Comparison of ENCODE assay signal across 1 cellular context in genomic region chr5:138464388-138465287, GRCh38.
A peak's percentile ranks its signal among the peaks of the same experiment; 100 is the strongest.
TF ChIP-seq lines count a peak whose summit lies in the region.

No MANE protein-coding gene starts in this region.

TF ChIP-seq in HepG2, 621 proteins besides CTCF, POLR2A, EP300 and RAD21 (continued from another document and continues in another):
- TF ChIP-seq PRDM10 (CRISPR knock-in tag; IDR thresholded peaks at IDR 0.05; ENCODE audit: low read depth) (no peak), SNAPC2 (CRISPR knock-in tag; IDR thresholded peaks at IDR 0.05) (no peak), ZNF547 (CRISPR knock-in tag; IDR thresholded peaks at IDR 0.05) (0 out of 2 replicates have a peak, but pooled peaks have one; percentile 13), ZNF17 (CRISPR knock-in tag; IDR thresholded peaks at IDR 0.05) (no peak), CENPBD1 (CRISPR knock-in tag; IDR thresholded peaks at IDR 0.05; ENCODE audit: borderline replicate concordance, low read depth) (no peak), SAFB2 (CRISPR knock-in tag; IDR thresholded peaks at IDR 0.05; ENCODE audit: borderline replicate concordance, low read depth) (no peak; the same call in 1 of the 2 replicates), MAFK (conservative IDR thresholded peaks at IDR 0.05 in 1 of 2, IDR thresholded peaks at IDR 0.05 in 1 of 2; ENCODE audit: low read length in 2 of 2) (no peak), ARID2 (CRISPR knock-in tag; IDR thresholded peaks at IDR 0.05; ENCODE audit: borderline replicate concordance) (no peak), SPEN (CRISPR knock-in tag; IDR thresholded peaks at IDR 0.05; ENCODE audit: low read depth) (peak; percentile 54; the same call in 1 of the 2 replicates), ZNF839 (CRISPR knock-in tag; IDR thresholded peaks at IDR 0.05; ENCODE audit: borderline replicate concordance) (no peak), ZNF773 (CRISPR knock-in tag; IDR thresholded peaks at IDR 0.05; ENCODE audit: borderline replicate concordance) (no peak), NR3C1 (CRISPR knock-in tag; IDR thresholded peaks at IDR 0.05) (no peak), REST (IDR thresholded peaks at IDR 0.05; ENCODE audit: borderline replicate concordance in 1 of 2, low read depth in 1 of 2, low read length in 2 of 2) (no peak; a peak in 1 of 4 replicates), CENPX (CRISPR knock-in tag; IDR thresholded peaks at IDR 0.05) (no peak), FOXA1 (IDR thresholded peaks at IDR 0.05) (no peak), FOXA1 (CRISPR knock-in tag; IDR thresholded peaks at IDR 0.05) (no peak), DPF2 (CRISPR knock-in tag; IDR thresholded peaks at IDR 0.05; ENCODE audit: borderline replicate concordance, low read depth) (no peak), ZNF772 (CRISPR knock-in tag; IDR thresholded peaks at IDR 0.05) (peak; percentile 23; the same call in 1 of the 2 replicates), JUN (CRISPR knock-in tag; IDR thresholded peaks at IDR 0.05) (no peak), ZNF343 (CRISPR knock-in tag; IDR thresholded peaks at IDR 0.05) (0 out of 2 replicates have a peak, but pooled peaks have one; percentile 9), CHD2 (IDR thresholded peaks at IDR 0.05; ENCODE audit: low read depth, low read length) (peak; percentile 92), ZNF333 (CRISPR knock-in tag; IDR thresholded peaks at IDR 0.05; ENCODE audit: borderline replicate concordance) (0 out of 2 replicates have a peak, but pooled peaks have one; percentile 35), HMGXB3 (CRISPR knock-in tag; IDR thresholded peaks at IDR 0.05; ENCODE audit: borderline replicate concordance) (no peak), SNAI1 (CRISPR knock-in tag; IDR thresholded peaks at IDR 0.05; ENCODE audit: borderline replicate concordance) (peak; percentile 35; the same call in 1 of the 2 replicates), ZNF83 (CRISPR knock-in tag; IDR thresholded peaks at IDR 0.05; ENCODE audit: borderline replicate concordance) (no peak), ZNF570 (CRISPR knock-in tag; IDR thresholded peaks at IDR 0.05; ENCODE audit: borderline replicate concordance) (no peak), GMEB1 (CRISPR knock-in tag; IDR thresholded peaks at IDR 0.05; ENCODE audit: borderline replicate concordance) (peak; percentile 42; the same call in 1 of the 2 replicates), ZNF841 (CRISPR knock-in tag; IDR thresholded peaks at IDR 0.05; ENCODE audit: borderline replicate concordance) (no peak), SOX5 (CRISPR knock-in tag; IDR thresholded peaks at IDR 0.05; ENCODE audit: borderline replicate concordance) (no peak; the same call in 1 of the 2 replicates), ZNF598 (CRISPR knock-in tag; IDR thresholded peaks at IDR 0.05; ENCODE audit: borderline replicate concordance) (0 out of 2 replicates have a peak, but pooled peaks have one; percentile 70), SMARCC2 (IDR thresholded peaks at IDR 0.05) (no peak), ZGPAT (CRISPR knock-in tag; IDR thresholded peaks at IDR 0.05) (peak; percentile 70), HNRNPUL1 (IDR thresholded peaks at IDR 0.05; ENCODE audit: low read depth, low read length) (0 out of 2 replicates have a peak, but pooled peaks have one; percentile 8), GATA4 (IDR thresholded peaks at IDR 0.05; ENCODE audit: borderline replicate concordance, low read depth) (0 out of 2 replicates have a peak, but pooled peaks have one; percentile 16), ZNF550 (CRISPR knock-in tag; IDR thresholded peaks at IDR 0.05; ENCODE audit: borderline replicate concordance) (no peak), ZMAT3 (CRISPR knock-in tag; conservative IDR thresholded peaks at IDR 0.05) (peak; percentile 61), SATB2 (CRISPR knock-in tag; IDR thresholded peaks at IDR 0.05) (no peak), IRX3 (CRISPR knock-in tag; IDR thresholded peaks at IDR 0.05; ENCODE audit: borderline replicate concordance, low read depth) (no peak), ZNF704 (CRISPR knock-in tag; IDR thresholded peaks at IDR 0.05; ENCODE audit: borderline replicate concordance) (no peak), RARG (CRISPR knock-in tag; IDR thresholded peaks at IDR 0.05; ENCODE audit: low read depth) (no peak; the same call in 1 of the 2 replicates), ZBTB43 (CRISPR knock-in tag; conservative IDR thresholded peaks at IDR 0.05) (no peak), SUZ12 (IDR thresholded peaks at IDR 0.05; ENCODE audit: low read depth, low read length) (no peak), DDIT3 (CRISPR knock-in tag; IDR thresholded peaks at IDR 0.05) (no peak), ARHGAP35 (CRISPR knock-in tag; IDR thresholded peaks at IDR 0.05; ENCODE audit: borderline replicate concordance) (no peak; the same call in 1 of the 2 replicates), ZNF260 (CRISPR knock-in tag; IDR thresholded peaks at IDR 0.05; ENCODE audit: borderline replicate concordance, low read depth) (no peak), ZNF777 (CRISPR knock-in tag; IDR thresholded peaks at IDR 0.05) (0 out of 2 replicates have a peak, but pooled peaks have one; percentile 37), MXI1 (IDR thresholded peaks at IDR 0.05; ENCODE audit: borderline replicate concordance, low read depth, low read length) (peak; percentile 68; the same call in 1 of the 3 replicates), RFX1 (IDR thresholded peaks at IDR 0.05) (no peak)
